In genomic region chr1:99658031-99658290, GRCh38 we compare ENCODE assay signal across 14 cellular contexts. TPM values are rescaled to one million over a fixed set of nuclear protein-coding genes. Genes with fewer than 3 reads are reported as not detected.
"Had no signal": no experiment of that assay in that cellular context is flagged by ENCODE, and none has a peak within 500 bp of the region (broad histone marks: within the 10 kb centered on the region; RNA-seq: fewer than 3 reads in every experiment).

No MANE protein-coding gene starts in this region.

- DNase-seq: activated CD4-positive, alpha-beta memory T cell treated with anti-CD3 and anti-CD28 coated beads for 36 hours; activated CD4-positive, alpha-beta T cell treated with anti-CD3 and anti-CD28 coated beads for 36 hours; activated CD8-positive, alpha-beta memory T cell treated with anti-CD3 and anti-CD28 coated beads, Interleukin-2, amount 10 ng/mL, durations not matched to agents 7 days and 5 days; activated naive CD4-positive, alpha-beta T cell treated with anti-CD3 and anti-CD28 coated beads, Interleukin-2, amount 10 ng/mL, durations not matched to agents 7 days and 5 days; activated T-cell treated with anti-CD3 and anti-CD28 coated beads, Interleukin-2, amount 50 U/mL, for 1 hour; colonic mucosa; islet precursor cell; nucleus accumbens; right lobe of liver; stimulated activated CD4-positive, alpha-beta T cell treated with anti-CD3 and anti-CD28 coated beads, Interleukin-1b, Interleukin-23, amount 100 ng/mL, for 48 hours; stimulated activated naive CD8-positive, alpha-beta T cell treated with anti-CD3 and anti-CD28 coated beads, Interleukin-15, amount 100 ng/mL, for 72 hours; T-helper 2 cell had no signal

- H3K4me1 ChIP-seq: colonic mucosa had no signal

- H3K27ac ChIP-seq: colonic mucosa, right lobe of liver, thoracic aorta had no signal

- H3K27me3 ChIP-seq: colonic mucosa, gastroesophageal sphincter, right lobe of liver had no signal

- H3K36me3 ChIP-seq: colonic mucosa, gastroesophageal sphincter, right lobe of liver, thoracic aorta had no signal

- H3K9me3 ChIP-seq: colonic mucosa, gastroesophageal sphincter, right lobe of liver, thoracic aorta had no signal

- ATAC-seq: activated CD4-positive, alpha-beta T cell treated with anti-CD3 and anti-CD28 coated beads for 36 hours; activated CD8-positive, alpha-beta memory T cell treated with anti-CD3 and anti-CD28 coated beads, Interleukin-2, amount 10 ng/mL, durations not matched to agents 7 days and 5 days; gastroesophageal sphincter; stimulated activated naive CD8-positive, alpha-beta T cell treated with anti-CD3 and anti-CD28 coated beads, Interleukin-15, amount 100 ng/mL, for 72 hours had no signal

- H3K4me3 ChIP-seq: colonic mucosa, gastroesophageal sphincter, right lobe of liver, thoracic aorta had no signal

RNA-seq across cellular contexts. Expression of gene PALMD, which starts 12.0 kb away (rescaled TPM):
- total RNA-seq: activated CD4-positive, alpha-beta memory T cell treated with anti-CD3 and anti-CD28 coated beads for 36 hours; activated CD4-positive, alpha-beta T cell treated with anti-CD3 and anti-CD28 coated beads for 36 hours; activated CD8-positive, alpha-beta memory T cell treated with anti-CD3 and anti-CD28 coated beads, Interleukin-2, amount 10 ng/mL, durations not matched to agents 7 days and 5 days had no signal
